ENCODE assay signal across 12 cellular contexts in the genomic region with DNA sequence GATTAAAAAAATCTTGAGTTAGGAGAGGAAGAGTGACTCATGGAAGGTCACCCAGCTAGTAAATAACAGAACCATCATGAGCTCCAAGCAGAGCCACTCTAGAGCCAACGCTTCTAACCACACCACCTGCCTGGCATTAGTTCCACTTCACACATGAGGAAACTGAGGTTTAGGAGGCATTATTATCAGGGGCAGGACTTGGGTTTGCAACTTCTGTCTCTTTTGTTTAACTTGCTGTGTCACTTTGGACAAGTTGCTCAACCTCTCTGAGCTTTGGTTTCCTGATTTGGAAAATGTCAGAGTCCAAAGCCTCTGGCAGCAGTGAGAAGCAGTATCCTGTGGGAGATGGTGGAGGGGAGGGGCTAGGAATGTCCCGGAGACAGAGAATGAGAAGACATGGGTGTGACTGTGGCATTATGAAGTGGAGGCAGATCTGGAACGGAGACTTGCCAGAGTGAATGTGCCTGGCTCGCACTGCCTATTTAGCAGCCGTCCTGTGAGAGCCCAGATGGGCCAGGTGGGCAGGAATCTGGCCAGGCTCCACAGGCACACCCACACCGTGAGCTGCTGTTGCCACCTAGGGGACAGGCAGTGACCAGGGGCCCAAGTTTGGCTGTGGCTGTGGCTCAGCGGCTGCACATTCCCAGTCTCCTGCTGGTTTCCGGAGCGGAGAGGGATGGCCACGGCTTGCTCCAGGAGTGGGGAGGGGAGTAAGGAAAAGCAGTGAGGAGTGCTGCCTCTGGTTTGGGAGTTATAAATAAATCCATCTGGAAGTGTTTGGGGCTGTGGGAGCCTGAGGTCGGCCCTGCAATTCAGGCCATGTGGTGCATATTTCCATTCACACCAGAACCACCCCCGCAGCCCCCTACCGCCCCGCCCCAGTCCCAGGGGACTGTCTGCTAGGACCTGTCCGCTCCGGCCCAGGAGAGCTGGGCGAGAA.
A peak's percentile ranks its signal among the peaks of the same experiment; 100 is the strongest.
DNase-seq lines count a peak whose midpoint lies in the region; ATAC-seq and TF ChIP-seq lines count a peak whose summit lies in the region.
"Had no signal": no experiment of that assay in that cellular context is flagged by ENCODE, and none has a peak within 500 bp of the region (broad histone marks: within the 10 kb centered on the region; RNA-seq: fewer than 3 reads in every experiment).

No MANE protein-coding gene starts in this region.

- in situ Hi-C loops in GM13977 (cut with MboI; ENCODE audit: low pct_unique_long_range_greater_than_20kb, low sequenced_read_pairs, unreplicated experiment), result no loop called here

- DNase-seq in EH (ENCODE audit: low read depth), result peak; percentile 66
- peak; percentile 93 for DNase-seq in RPMI7951 (ENCODE audit: low read depth)
- peak; percentile 44 for DNase-seq in glomerular visceral epithelial cell (ENCODE audit: extremely low spot score)
- DNase-seq in posterior cingulate gyrus, result peak in 7 of 10 donors; percentile 15 to 86 (median 29)
- DNase-seq in NCI-H2227 (lab: John Stamatoyannopoulos, UW; ENCODE audit: unreplicated experiment), result no peak
- DNase-seq in GM13977 (ENCODE audit: low spot score), result no peak
- DNase-seq: activated naive CD4-positive, alpha-beta T cell; OCI-M1; stimulated activated CD8-positive, alpha-beta memory T cell treated with anti-CD3 and anti-CD28 coated beads, Interleukin-4, amount 100 ng/mL, for 48 hours had no signal

- H3K36me3 Mint-ChIP-seq in activated T-helper 17 cell treated with anti-CD3 and anti-CD28 coated beads, Interleukin-2, amount 50 U/mL, for 72 hours (ENCODE audit: low read depth), result no peaks in the 10 kb centered on the region
- H3K36me3 Mint-ChIP-seq: memory B cell had no signal

- no peak overlapping the region for H3K4me3 Mint-ChIP-seq in activated T-helper 17 cell treated with anti-CD3 and anti-CD28 coated beads, Interleukin-2, amount 50 U/mL, for 72 hours
- H3K4me3 Mint-ChIP-seq: memory B cell had no signal

- no peaks in the 10 kb centered on the region for H3K27me3 Mint-ChIP-seq in activated T-helper 17 cell treated with anti-CD3 and anti-CD28 coated beads, Interleukin-2, amount 50 U/mL, for 72 hours

- no peak for TF ChIP-seq CTCF in GM13977 (IDR thresholded peaks at IDR 0.05; ENCODE audit: extremely low read depth, insufficient read depth, missing control alignments)

- no peak for ATAC-seq in activated T-helper 17 cell treated with anti-CD3 and anti-CD28 coated beads, Interleukin-2, amount 50 U/mL, for 72 hours (replicated peaks)
- no peak for ATAC-seq in GM21723 (IDR thresholded peaks at IDR 0.05; ENCODE audit: unreplicated experiment)

- intact Hi-C loops in posterior cingulate gyrus (cut with DNase I), result loop anchor here (5.0 kb wide), 1 partner anchor 123 kb away; no protein-coding TSS in a partner anchor

- H3K27ac Mint-ChIP-seq in activated T-helper 17 cell treated with anti-CD3 and anti-CD28 coated beads, Interleukin-2, amount 50 U/mL, for 72 hours, result no peak overlapping the region
- H3K27ac Mint-ChIP-seq: memory B cell had no signal

- no peaks in the 10 kb centered on the region for H3K9me3 Mint-ChIP-seq in activated T-helper 17 cell treated with anti-CD3 and anti-CD28 coated beads, Interleukin-2, amount 50 U/mL, for 72 hours
- H3K9me3 Mint-ChIP-seq: memory B cell had no signal

- no peaks in the 10 kb centered on the region for H3K4me1 Mint-ChIP-seq in activated T-helper 17 cell treated with anti-CD3 and anti-CD28 coated beads, Interleukin-2, amount 50 U/mL, for 72 hours

Comparison
In these comparisons a context has a peak if more than half of its experiments do, and no peak if none do; other contexts are left out.
1. DNase-seq: peak in EH (single experiment), RPMI7951 (single experiment), glomerular visceral epithelial cell (single experiment) and posterior cingulate gyrus (7 of 10); none in NCI-H2227 (single experiment) and GM13977 (single experiment).